Comparison of ENCODE assay signal across 15 cellular contexts in the genomic region with DNA sequence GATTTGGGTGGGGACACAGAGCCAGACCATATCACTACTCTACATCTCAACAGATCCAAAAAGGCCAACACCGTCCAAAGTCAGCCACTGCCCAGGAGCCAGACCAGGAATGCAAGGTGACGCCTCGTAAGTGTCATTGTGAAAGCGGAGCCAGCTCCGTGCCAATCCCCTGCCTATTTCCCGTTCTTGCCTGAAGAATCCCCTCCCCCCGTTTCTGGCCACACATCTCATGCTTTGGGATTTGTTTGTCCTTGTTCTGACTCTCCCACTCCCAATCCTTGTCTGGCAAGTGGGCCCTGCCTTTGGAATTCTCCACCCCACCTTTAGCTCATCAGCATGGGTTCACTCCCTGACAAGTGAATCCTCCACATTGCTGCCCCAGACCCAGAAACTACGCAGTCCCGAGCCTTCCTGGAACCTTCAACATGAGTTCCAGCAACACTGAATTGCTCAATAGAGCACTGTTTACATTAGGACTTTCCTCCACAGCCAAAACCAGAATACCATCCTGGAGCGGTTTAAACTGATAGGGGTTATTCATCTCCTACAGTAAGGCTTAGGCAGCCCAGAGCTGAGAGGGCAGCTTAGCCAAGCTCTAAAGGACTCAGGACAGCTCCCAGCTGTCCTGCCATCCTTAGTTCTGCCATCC. TPM values are rescaled to one million over a fixed set of nuclear protein-coding genes. Genes with fewer than 3 reads are reported as not detected.
DNase-seq lines count a peak whose midpoint lies in the region; ATAC-seq, FAIRE-seq and TF ChIP-seq lines count a peak whose summit lies in the region.
"Had no signal": no experiment of that assay in that cellular context is flagged by ENCODE, and none has a peak within 500 bp of the region (broad histone marks: within the 10 kb centered on the region; RNA-seq: fewer than 3 reads in every experiment).

No MANE protein-coding gene starts in this region.

- no peak for FAIRE-seq in bronchial epithelial cell (lab: Jason Lieb, UNC)

- TF ChIP-seq POLR2A in spleen (IDR thresholded peaks at IDR 0.05): no peak

- H3K27ac ChIP-seq in spleen: no peak overlapping the region
- H3K27ac ChIP-seq: 22Rv1, SJSA1 had no signal

- no peaks in the 10 kb centered on the region for H3K9me3 ChIP-seq in spleen
- H3K9me3 ChIP-seq: SJSA1 had no signal

- 90 to 92% (median 91%) methylated on average over 10 of the region's 10 CpGs for WGBS in spleen, 5 donors

- H3K36me3 ChIP-seq in bronchial epithelial cell (ENCODE audit: control insufficient read depth, insufficient read depth, low read length) (no peaks in the 10 kb centered on the region), spleen (no peaks in the 10 kb centered on the region)
- H3K36me3 ChIP-seq: SJSA1 had no signal

- no peak for TF ChIP-seq CTCF in bronchial epithelial cell (IDR thresholded peaks at IDR 0.05; ENCODE audit: insufficient read depth, low read length, severe bottlenecking)
- TF ChIP-seq CTCF in spleen (IDR thresholded peaks at IDR 0.05 in 8 of 11, conservative IDR thresholded peaks at IDR 0.05 in 3 of 11): no peak

- H3K27me3 ChIP-seq in bronchial epithelial cell (ENCODE audit: control insufficient read depth, insufficient read depth, low read length) (no peaks in the 10 kb centered on the region), spleen (replicated peaks in 1 of 7) (no peaks in the 10 kb centered on the region)

- ATAC-seq in GM21526 (IDR thresholded peaks at IDR 0.05; ENCODE audit: low FRiP score, unreplicated experiment) (no peak), HG03571 (IDR thresholded peaks at IDR 0.05; ENCODE audit: unreplicated experiment) (no peak), HG02973 (IDR thresholded peaks at IDR 0.05; ENCODE audit: unreplicated experiment) (no peak)
- ATAC-seq: left cardiac atrium had no signal

- intact Hi-C loops in spleen (cut with DNase I; ENCODE audit: low total_unique reads): no loop called here

- peaks cover 0 to 8% (median 5%) of the 10 kb centered on the region in 6 donors for H3K4me1 ChIP-seq in spleen

- peak; percentile 61 for DNase-seq in DMS53 (lab: John Stamatoyannopoulos, UW)
- DNase-seq in DMS53 treated with DMSO at 0.1 percent for 48 hours (lab: John Stamatoyannopoulos, UW; ENCODE audit: unreplicated experiment): no peak
- DNase-seq in NCI-H2227 treated with DMSO at 0.1 percent for 48 hours (lab: John Stamatoyannopoulos, UW): peak; percentile 60
- DNase-seq in bronchial epithelial cell (ENCODE audit: low read depth): peak; percentile 23
- peak; percentile 49 for DNase-seq in spleen
- DNase-seq: activated B cell treated with CpG ODN at 0.5 μM for 24 hours; effector memory CD4-positive, alpha-beta T cell; glutamatergic neuron; left cardiac atrium; NCI-H524 had no signal

- H3K4me3 ChIP-seq in bronchial epithelial cell (ENCODE audit: low read depth, low read length) (no peak overlapping the region), spleen (no peak overlapping the region)
- H3K4me3 ChIP-seq: SJSA1 had no signal

RNA-seq across cellular contexts. Expression of a gene that starts 6.0 kb away (rescaled TPM):
- total RNA-seq in bronchial epithelial cell: 7.6 and 9.5 TPM in 2 replicates
- 10 to 100 TPM in 5 of 7 donors, 1 to 10 TPM in 2; 9.3 to 14.2 (median 12.1) TPM for total RNA-seq in spleen
- 1 to 10 TPM; 2.8 to 7.4 (median 4.1) TPM for polyA plus RNA-seq in spleen

RNA-seq across cellular contexts. Expression of a gene that starts 48.4 kb away (rescaled TPM):
- total RNA-seq in bronchial epithelial cell: 10.8 and 15.5 TPM in 2 replicates
- 10 to 100 TPM; 27.1 to 39.2 (median 33.1) TPM for total RNA-seq in spleen
- 10 to 100 TPM in 1 of 3 donors, 1 to 10 TPM in 2; 5.6 to 10.9 (median 5.6) TPM for polyA plus RNA-seq in spleen
